ENCODE assay signal across 15 cellular contexts in the genomic region with DNA sequence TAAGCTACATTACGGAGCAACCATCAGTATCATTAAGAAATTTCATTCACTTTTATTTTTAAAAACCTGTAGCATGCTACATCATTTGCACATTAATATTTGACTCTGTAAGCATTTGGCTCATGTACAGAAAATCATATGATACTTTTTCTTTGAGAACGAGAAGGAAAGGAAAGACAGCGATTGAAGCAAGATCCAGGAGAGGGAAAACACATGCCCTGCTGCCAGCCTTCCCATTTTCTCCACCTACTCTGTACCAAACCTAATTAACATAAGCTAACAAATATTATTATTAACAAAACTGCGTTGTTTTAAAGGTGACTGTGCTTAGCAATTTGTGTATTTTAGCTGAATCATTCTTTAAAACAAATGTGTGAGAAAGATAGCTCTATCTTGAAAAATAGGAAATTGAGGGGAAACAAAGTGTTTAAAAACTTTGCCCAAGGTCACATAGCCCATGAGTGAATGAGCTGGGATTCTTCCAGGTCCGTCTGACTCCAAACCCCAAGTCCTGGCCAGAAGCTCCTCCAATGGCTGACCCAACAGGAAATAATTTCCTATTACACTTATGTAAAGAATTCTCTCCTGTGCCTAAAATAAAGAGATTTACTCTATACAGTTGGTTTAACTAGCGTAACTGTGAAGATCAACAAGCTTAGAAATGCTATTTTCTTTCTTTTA.
DNase-seq lines count a peak whose midpoint lies in the region; ATAC-seq, FAIRE-seq and TF ChIP-seq lines count a peak whose summit lies in the region.
"Had no signal": no experiment of that assay in that cellular context is flagged by ENCODE, and none has a peak within 500 bp of the region (broad histone marks: within the 10 kb centered on the region; RNA-seq: fewer than 3 reads in every experiment).

No MANE protein-coding gene starts in this region.

- no peak for TF ChIP-seq CTCF in K562 (IDR thresholded peaks at IDR 0.05 in 2 of 3, conservative IDR thresholded peaks at IDR 0.05 in 1 of 3; ENCODE audit: insufficient read depth in 2 of 3, low read depth in 1 of 3, low read length in 3 of 3)
- no peak for TF ChIP-seq CTCF in left ventricle myocardium inferior (IDR thresholded peaks at IDR 0.05; ENCODE audit: borderline replicate concordance)

- in situ Hi-C loops in K562 (cut with MboI): loop anchor here (25.0 kb wide), 1 partner anchor 600 kb away; no protein-coding TSS in a partner anchor

- 33% methylated on average over 6 of the region's 6 CpGs for WGBS in K562 (ENCODE audit: insufficient coverage, low coverage, missing lambda C conversion rate)

- FAIRE-seq in K562 (lab: Jason Lieb, UNC): no peak
- FAIRE-seq: endometrium had no signal

- H3K36me3 ChIP-seq in K562 (ENCODE audit: control insufficient read depth, insufficient read depth, low read length) (no peaks in the 10 kb centered on the region), left ventricle myocardium inferior (no peaks in the 10 kb centered on the region), skeletal muscle satellite cell (ENCODE audit: insufficient read depth, low read length) (no peaks in the 10 kb centered on the region)

- H3K27ac ChIP-seq in K562 (ENCODE audit: extremely low read depth, low read depth, low read length) (no peak overlapping the region), left ventricle myocardium inferior (replicated peaks) (peak overlapping the region; percentile 41)

- BruUV-seq in K562 (replicated peaks; lab: Mats Ljungman, UMichigan): no TSS peak

- no peaks in the 10 kb centered on the region for H3K9me1 ChIP-seq in K562 (ENCODE audit: control insufficient read depth, insufficient read depth, low read length)

- H3K4me2 ChIP-seq in K562 (ENCODE audit: insufficient read depth, low read length) (no peak overlapping the region), skeletal muscle satellite cell (ENCODE audit: low read length) (peak overlapping the region; percentile 56)
- H3K4me2 ChIP-seq: smooth muscle cell had no signal

- H3K9me3 ChIP-seq in K562 (replicated peaks; ENCODE audit: control insufficient read depth, insufficient read depth, low read depth, low read length) (no peaks in the 10 kb centered on the region), left ventricle myocardium inferior (replicated peaks) (no peaks in the 10 kb centered on the region), skeletal muscle satellite cell (replicated peaks; ENCODE audit: low read length) (no peaks in the 10 kb centered on the region)

- no peak for TF ChIP-seq RAD21 in K562 (CRISPR knock-in tag; conservative IDR thresholded peaks at IDR 0.05 in 1 of 2, IDR thresholded peaks at IDR 0.05 in 1 of 2)

- H3K4me1 ChIP-seq in K562 (replicated peaks in 1 of 2; ENCODE audit: control insufficient read depth in 2 of 2, insufficient read depth in 2 of 2, low read length in 2 of 2): no peaks in the 10 kb centered on the region
- H3K4me1 ChIP-seq in left ventricle myocardium inferior: peaks cover 26% of the 10 kb centered on the region
- H3K4me1 ChIP-seq in skeletal muscle satellite cell (ENCODE audit: control insufficient read depth, insufficient read depth, low read length): peaks cover 23% of the 10 kb centered on the region

- no peak overlapping the region for H3K9ac ChIP-seq in K562 (ENCODE audit: insufficient read depth in 1 of 2, low read depth in 2 of 2, low read length in 2 of 2)
- peak overlapping the region; percentile 68 for H3K9ac ChIP-seq in skeletal muscle satellite cell (ENCODE audit: low read depth, low read length)

- no peaks in the 10 kb centered on the region for H4K20me1 ChIP-seq in K562 (replicated peaks; ENCODE audit: control insufficient read depth, insufficient read depth, low read length)

- intact Hi-C loops in K562 (cut with micrococcal nuclease): no loop called here
- intact Hi-C loops in left ventricle myocardium inferior (cut with micrococcal nuclease): no loop called here

- DNase-seq in GM04504 (ENCODE audit: low read depth): peak; percentile 80
- DNase-seq in K562 (ENCODE audit: extremely low read depth in 1 of 4, low spot score in 3 of 4): no peak
- no peak for DNase-seq in left ventricle myocardium inferior
- DNase-seq in nucleus accumbens (lab: John Stamatoyannopoulos, UW): no peak
- no peak for DNase-seq in DMS79 (lab: John Stamatoyannopoulos, UW)
- DNase-seq in activated T-cell treated with anti-CD3 and anti-CD28 coated beads, Interleukin-2, amount 50 U/mL, for 1 hour: no peak
- DNase-seq in NCI-H1417 treated with DMSO at 0.1 percent for 48 hours (lab: John Stamatoyannopoulos, UW): no peak
- DNase-seq: activated CD4-positive, alpha-beta T cell treated with anti-CD3 and anti-CD28 coated beads for 36 hours; activated gamma-delta T cell; DMS153; NCI-H510A; SHP77 had no signal

- ATAC-seq in K562: no peak
- ATAC-seq: activated CD4-positive, alpha-beta T cell treated with anti-CD3 and anti-CD28 coated beads for 36 hours had no signal

- H3K27me3 ChIP-seq in K562 (ENCODE audit: control insufficient read depth in 2 of 2, insufficient read depth in 2 of 2, low read length in 2 of 2): no peaks in the 10 kb centered on the region
- no peaks in the 10 kb centered on the region for H3K27me3 ChIP-seq in left ventricle myocardium inferior (ENCODE audit: low read depth)
- no peaks in the 10 kb centered on the region for H3K27me3 ChIP-seq in skeletal muscle satellite cell (ENCODE audit: control insufficient read depth, insufficient read depth, low read length)

- POLR2A ChIA-PET in K562 (lab: Yijun Ruan, JAX): interaction anchor here (0.6 to 0.8 kb wide), 2 partner anchors 16 to 123 kb away, joined by 3 read pairs; no protein-coding TSS in a partner anchor

- H3K4me3 ChIP-seq in K562: no peak overlapping the region
- no peak overlapping the region for H3K4me3 ChIP-seq in left ventricle myocardium inferior
- peak overlapping the region; percentile 19 for H3K4me3 ChIP-seq in skeletal muscle satellite cell (ENCODE audit: low read length)
- H3K4me3 ChIP-seq: smooth muscle cell had no signal

- CTCF ChIA-PET in K562 (lab: Yijun Ruan, JAX; ENCODE audit: low intra/inter-chr PET ratio): no interaction called here

- no peaks in the 10 kb centered on the region for H3K79me2 ChIP-seq in K562 (ENCODE audit: control insufficient read depth, insufficient read depth, low read length)

- no peak for TF ChIP-seq EP300 in K562 (IDR thresholded peaks at IDR 0.05; ENCODE audit: low read length)

- H2AFZ ChIP-seq in K562 (ENCODE audit: low read depth, low read length): no peak overlapping the region

- no peak for TF ChIP-seq POLR2A in K562 (conservative IDR thresholded peaks at IDR 0.05)

TF ChIP-seq in K562, 482 proteins besides CTCF, POLR2A, EP300 and RAD21 (continues in another document):
- TF ChIP-seq MAFG (tag; conservative IDR thresholded peaks at IDR 0.05): peak; percentile 42; the same call in 1 of the 2 replicates
- peak; percentile 24; the same call in 1 of the 2 replicates for TF ChIP-seq ZNF316 (IDR thresholded peaks at IDR 0.05)
- TF ChIP-seq, protein P1, sequence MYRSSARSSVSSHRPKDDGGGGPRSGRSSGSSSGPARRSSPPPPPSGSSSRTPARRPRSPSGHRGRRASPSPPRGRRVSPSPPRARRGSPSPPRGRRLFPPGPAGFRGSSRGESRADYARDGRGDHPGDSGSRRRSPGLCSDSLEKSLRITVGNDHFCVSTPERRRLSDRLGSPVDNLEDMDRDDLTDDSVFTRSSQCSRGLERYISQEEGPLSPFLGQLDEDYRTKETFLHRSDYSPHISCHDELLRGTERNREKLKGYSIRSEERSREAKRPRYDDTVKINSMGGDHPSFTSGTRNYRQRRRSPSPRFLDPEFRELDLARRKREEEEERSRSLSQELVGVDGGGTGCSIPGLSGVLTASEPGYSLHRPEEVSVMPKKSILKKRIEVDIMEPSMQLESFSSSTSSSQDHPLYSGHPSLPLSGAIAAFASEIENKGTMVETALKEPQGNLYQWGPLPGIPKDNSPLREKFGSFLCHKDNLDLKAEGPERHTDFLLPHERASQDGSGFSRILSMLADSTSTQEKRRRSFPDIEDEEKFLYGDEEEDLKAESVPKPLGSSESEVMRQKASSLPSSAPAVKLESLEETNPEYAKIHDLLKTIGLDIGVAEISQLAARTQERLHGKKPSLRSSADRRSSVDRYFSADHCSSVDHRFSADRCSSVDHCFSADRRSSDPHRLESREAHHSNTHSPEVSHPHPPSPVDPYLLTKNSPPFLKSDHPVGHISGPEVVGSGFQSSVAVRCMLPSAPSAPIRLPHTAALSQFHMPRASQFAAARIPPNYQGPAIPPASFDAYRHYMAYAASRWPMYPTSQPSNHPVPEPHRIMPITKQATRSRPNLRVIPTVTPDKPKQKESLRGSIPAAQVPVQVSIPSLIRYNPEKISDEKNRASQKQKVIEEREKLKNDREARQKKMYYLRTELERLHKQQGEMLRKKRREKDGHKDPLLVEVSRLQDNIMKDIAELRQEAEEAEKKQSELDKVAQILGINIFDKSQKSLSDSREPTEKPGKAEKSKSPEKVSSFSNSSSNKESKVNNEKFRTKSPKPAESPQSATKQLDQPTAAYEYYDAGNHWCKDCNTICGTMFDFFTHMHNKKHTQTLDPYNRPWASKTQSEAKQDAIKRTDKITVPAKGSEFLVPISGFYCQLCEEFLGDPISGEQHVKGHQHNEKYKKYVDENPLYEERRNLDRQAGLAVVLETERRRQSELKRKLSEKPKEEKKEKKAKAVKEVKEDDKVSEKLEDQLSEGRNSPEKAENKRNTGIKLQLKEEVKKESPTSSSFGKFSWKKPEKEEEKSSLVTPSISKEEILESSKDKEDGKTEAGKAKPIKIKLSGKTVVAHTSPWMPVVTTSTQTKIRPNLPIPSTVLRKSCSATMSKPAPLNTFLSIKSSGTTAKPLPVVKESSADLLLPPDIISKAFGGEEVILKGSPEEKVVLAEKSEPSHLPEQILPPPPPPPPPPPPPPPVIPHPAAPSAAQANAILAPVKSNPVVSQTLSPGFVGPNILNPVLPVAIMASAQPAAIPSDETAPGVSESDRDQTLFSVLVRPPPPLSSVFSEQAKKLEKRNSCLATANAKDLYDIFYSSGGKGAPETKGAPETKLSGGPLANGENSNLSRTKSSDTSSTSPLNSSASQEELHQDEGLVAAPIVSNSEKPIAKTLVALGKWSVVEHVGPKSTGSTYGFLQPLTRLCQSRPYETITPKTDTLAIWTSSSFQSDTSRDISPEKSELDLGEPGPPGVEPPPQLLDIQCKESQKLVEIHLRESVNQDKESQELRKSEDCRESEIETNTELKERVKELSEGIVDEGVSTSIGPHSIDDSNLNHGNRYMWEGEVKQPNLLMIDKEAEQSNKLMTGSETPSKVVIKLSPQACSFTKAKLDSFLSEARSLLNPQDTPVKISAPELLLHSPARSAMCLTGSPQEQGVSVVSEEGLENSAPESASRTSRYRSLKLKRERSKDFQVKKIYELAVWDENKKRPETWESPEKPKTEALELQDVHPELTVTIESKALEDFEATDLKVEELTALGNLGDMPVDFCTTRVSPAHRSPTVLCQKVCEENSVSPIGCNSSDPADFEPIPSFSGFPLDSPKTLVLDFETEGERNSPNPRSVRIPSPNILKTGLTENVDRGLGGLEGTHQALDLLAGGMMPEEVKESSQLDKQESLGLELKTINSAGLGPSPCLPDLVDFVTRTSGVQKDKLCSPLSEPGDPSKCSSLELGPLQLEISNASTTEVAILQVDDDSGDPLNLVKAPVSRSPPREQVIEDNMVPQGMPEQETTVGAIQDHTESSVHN (IDR thresholded peaks at IDR 0.05; ENCODE audit: borderline replicate concordance in 1 of 2, low read depth in 1 of 2): no peak
- 0 out of 2 replicates have a peak, but pooled peaks have one; percentile 13 for TF ChIP-seq MAFF (IDR thresholded peaks at IDR 0.05; ENCODE audit: low read length)
